10 cellular contexts compared by ENCODE assay signal in the genomic region with DNA sequence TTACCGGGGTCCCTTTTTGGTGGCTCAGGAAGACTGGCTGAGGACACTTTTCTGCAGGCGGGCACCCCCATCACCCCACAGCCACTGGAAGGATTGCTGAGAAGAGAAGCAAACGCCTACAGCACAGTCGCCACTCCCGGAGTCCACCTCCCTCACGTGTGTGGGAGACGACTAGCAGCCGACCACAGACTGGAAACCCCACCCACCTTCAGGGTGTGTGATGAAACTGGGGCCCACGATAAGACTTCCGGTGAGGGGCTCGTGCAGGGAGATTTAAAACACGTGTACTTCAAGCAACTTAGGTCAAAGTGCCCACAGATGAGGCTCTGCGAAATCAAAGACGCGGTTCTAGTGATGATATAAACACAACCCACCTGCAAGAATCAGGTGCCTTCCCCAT. TPM values are rescaled to one million over a fixed set of nuclear protein-coding genes. Genes with fewer than 3 reads are reported as not detected.
DNase-seq lines count a peak whose midpoint lies in the region; ATAC-seq and TF ChIP-seq lines count a peak whose summit lies in the region.
"Had no signal": no experiment of that assay in that cellular context is flagged by ENCODE, and none has a peak within 500 bp of the region (broad histone marks: within the 10 kb centered on the region; RNA-seq: fewer than 3 reads in every experiment).

No MANE protein-coding gene starts in this region.

- TF ChIP-seq CTCF in DND-41 (IDR thresholded peaks at IDR 0.05; ENCODE audit: borderline replicate concordance, extremely low read depth, low read length, poor library complexity, severe bottlenecking) (no peak), spleen (IDR thresholded peaks at IDR 0.05 in 8 of 11, conservative IDR thresholded peaks at IDR 0.05 in 3 of 11) (no peak)

- H2AFZ ChIP-seq in DND-41 (ENCODE audit: low read depth, low read length): no peak overlapping the region

- intact Hi-C loops in spleen (cut with DNase I; ENCODE audit: low total_unique reads): loop anchor here (10.0 kb wide), 1 partner anchor 52 kb away; no protein-coding TSS in a partner anchor

- H3K9me3 Mint-ChIP-seq in activated naive CD4-positive, alpha-beta T cell treated with anti-CD3 and anti-CD28 coated beads, Interleukin-2, amount 50 U/mL, for 24 hours: peaks cover 9% of the 10 kb centered on the region

- H3K9me3 ChIP-seq in DND-41 (ENCODE audit: insufficient read depth, low read length, severe bottlenecking) (no peaks in the 10 kb centered on the region), spleen (no peaks in the 10 kb centered on the region)

- 32 to 37% (median 36%) methylated on average over 15 of the region's 15 CpGs for WGBS in spleen, 5 donors

- H3K9ac ChIP-seq in DND-41 (ENCODE audit: low read depth, low read length): peak overlapping the region; percentile 39

- peak overlapping the region; percentile 49 for H3K4me3 Mint-ChIP-seq in activated naive CD4-positive, alpha-beta T cell treated with anti-CD3 and anti-CD28 coated beads, Interleukin-2, amount 50 U/mL, for 24 hours

- no peaks in the 10 kb centered on the region for H3K27me3 ChIP-seq in DND-41 (ENCODE audit: insufficient read depth, low read length, poor library complexity)
- peaks cover 0 to 9% (median 0%) of the 10 kb centered on the region in 7 donors for H3K27me3 ChIP-seq in spleen (replicated peaks in 1 of 7)

- TF ChIP-seq POLR2A in spleen (IDR thresholded peaks at IDR 0.05): no peak

- peaks cover 13% of the 10 kb centered on the region for H3K36me3 Mint-ChIP-seq in activated naive CD4-positive, alpha-beta T cell treated with anti-CD3 and anti-CD28 coated beads, Interleukin-2, amount 50 U/mL, for 24 hours

- peaks cover 99% of the 10 kb centered on the region for H3K4me1 Mint-ChIP-seq in activated naive CD4-positive, alpha-beta T cell treated with anti-CD3 and anti-CD28 coated beads, Interleukin-2, amount 50 U/mL, for 24 hours

- peaks cover 70% of the 10 kb centered on the region for H3K79me2 ChIP-seq in DND-41 (ENCODE audit: insufficient read depth, low read length)

- no peaks in the 10 kb centered on the region for H3K27me3 Mint-ChIP-seq in activated naive CD4-positive, alpha-beta T cell treated with anti-CD3 and anti-CD28 coated beads, Interleukin-2, amount 50 U/mL, for 24 hours

- peak overlapping the region; percentile 40 for H3K4me2 ChIP-seq in DND-41 (ENCODE audit: insufficient read depth, low read length)

- H4K20me1 ChIP-seq in DND-41 (ENCODE audit: insufficient read depth, low read length): no peaks in the 10 kb centered on the region

- H3K4me1 ChIP-seq in DND-41 (ENCODE audit: insufficient read depth, low read length): peaks cover 100% of the 10 kb centered on the region
- H3K4me1 ChIP-seq in spleen: peaks cover 72 to 100% (median 94%) of the 10 kb centered on the region in 6 donors

- H3K27ac ChIP-seq in DND-41 (ENCODE audit: low read length) (peak overlapping the region; percentile 75), spleen (peak overlapping the region; percentile 49 to 95 (median 88))
- H3K27ac ChIP-seq: SK-N-MC had no signal

- H3K36me3 ChIP-seq in DND-41 (ENCODE audit: insufficient read depth, low read length) (peaks cover 17% of the 10 kb centered on the region), spleen (peaks cover 0 to 37% (median 2%) of the 10 kb centered on the region in 6 donors)

- ATAC-seq in DND-41 (ENCODE audit: insufficient read depth, low read depth) (peak; percentile 61), GM21528 (IDR thresholded peaks at IDR 0.05; ENCODE audit: low FRiP score, unreplicated experiment) (no peak), HG03039 (IDR thresholded peaks at IDR 0.05; ENCODE audit: unreplicated experiment) (no peak)

- peak overlapping the region; percentile 93 for H3K27ac Mint-ChIP-seq in activated naive CD4-positive, alpha-beta T cell treated with anti-CD3 and anti-CD28 coated beads, Interleukin-2, amount 50 U/mL, for 24 hours

- DNase-seq in DND-41 (peak; percentile 87), UCSD-AML1 (lab: John Stamatoyannopoulos, UW; ENCODE audit: unreplicated experiment) (peak; percentile 65), spleen (no peak), SW 1271 (lab: John Stamatoyannopoulos, UW) (no peak), superior temporal gyrus (ENCODE audit: extremely low spot score) (no peak)
- DNase-seq: DMS79 had no signal

- H3K4me3 ChIP-seq in DND-41 (ENCODE audit: low read depth in 1 of 2, low read length in 2 of 2) (no peak overlapping the region), spleen (peak overlapping the region in 1 of 8 donors; percentile 6)
- H3K4me3 ChIP-seq: SK-N-MC had no signal

RNA-seq across cellular contexts. Expression of a gene that starts 26.3 kb away (rescaled TPM):
- 10 to 100 TPM; 62.5 to 96.0 (median 79.4) TPM for total RNA-seq in spleen
- polyA plus RNA-seq in spleen: 10 to 100 TPM; 11.1 to 16.4 (median 11.2) TPM

Comparison
In these comparisons a context has a peak if more than half of its experiments do, and no peak if none do; other contexts are left out.
1. DNase-seq: peak in DND-41 (single experiment) and UCSD-AML1 (single experiment); none in spleen (single experiment), SW 1271 (0 of 2) and superior temporal gyrus (single experiment).